In genomic region chr19:45676851-45677263, GRCh38 we compare ENCODE assay signal across 8 cellular contexts. TPM values are rescaled to one million over a fixed set of nuclear protein-coding genes. Genes with fewer than 3 reads are reported as not detected.
DNase-seq lines count a peak whose midpoint lies in the region; ATAC-seq and TF ChIP-seq lines count a peak whose summit lies in the region.
"Had no signal": no experiment of that assay in that cellular context is flagged by ENCODE, and none has a peak within 500 bp of the region (broad histone marks: within the 10 kb centered on the region; RNA-seq: fewer than 3 reads in every experiment).

No MANE protein-coding gene starts in this region.

- H2BK20ac ChIP-seq in H9 (ENCODE audit: low read depth, low read length, poor library complexity, severe bottlenecking): no peak overlapping the region

- H3K9me3 Mint-ChIP-seq in H9: no peaks in the 10 kb centered on the region

- peak overlapping the region; percentile 67 to 87 for H3K4me3 Mint-ChIP-seq in H9

- no peak overlapping the region for H3K23ac ChIP-seq in H9 (ENCODE audit: insufficient read length, low read depth, low read length)

- H3K56ac ChIP-seq in H9 (ENCODE audit: insufficient read length, low read depth, low read length): no peak overlapping the region

- H2AK5ac ChIP-seq in H9 (ENCODE audit: insufficient read length, low read length): no peak overlapping the region

- H3K36me3 Mint-ChIP-seq in H9 (ENCODE audit: insufficient read depth in 1 of 3, low read depth in 3 of 3): no peaks in the 10 kb centered on the region; a peak in 1 of 7 replicates

- peak overlapping the region; percentile 44; the same call in 1 of the 2 replicates for H3K14ac ChIP-seq in H9 (ENCODE audit: insufficient read depth, low read length)

- TF ChIP-seq CTCF in H9 (conservative IDR thresholded peaks at IDR 0.05) (no peak), epithelial cell of proximal tubule (conservative IDR thresholded peaks at IDR 0.05; ENCODE audit: low read depth, low read length) (no peak), prostate gland (IDR thresholded peaks at IDR 0.05) (no peak)

- peak overlapping the region; percentile 70 for H3K4me2 ChIP-seq in H9 (ENCODE audit: insufficient read depth, insufficient read length, low read length)

- H2BK12ac ChIP-seq in H9 (ENCODE audit: insufficient read length, low read depth, low read length): no peak overlapping the region

- H2AFZ ChIP-seq in H9 (ENCODE audit: low read length): no peak overlapping the region

- no peak overlapping the region for H3K4ac ChIP-seq in H9 (ENCODE audit: low read depth, low read length)

- no peaks in the 10 kb centered on the region for H4K20me1 ChIP-seq in H9 (ENCODE audit: control insufficient read depth, insufficient read depth, insufficient read length)

- H4K5ac ChIP-seq in H9 (ENCODE audit: insufficient read length, low read depth, low read length): no peak overlapping the region

- no peaks in the 10 kb centered on the region for H3K79me2 ChIP-seq in H9 (ENCODE audit: insufficient read depth, low read length)

- intact Hi-C loops in prostate gland (cut with DNase I): no loop called here

- no peaks in the 10 kb centered on the region for H3K79me1 ChIP-seq in H9 (ENCODE audit: insufficient read depth, low read depth, low read length, poor library complexity, severe bottlenecking)

- no peak for DNase-seq in H9
- peak; percentile 34 for DNase-seq in activated CD4-positive, alpha-beta T cell treated with anti-CD3 and anti-CD28 coated beads for 1 hour
- DNase-seq in epithelial cell of proximal tubule (ENCODE audit: low read depth): no peak
- no peak for DNase-seq in prostate gland (ENCODE audit: low spot score)
- DNase-seq in SHP77 treated with DMSO at 0.1 percent for 48 hours (lab: John Stamatoyannopoulos, UW): no peak
- DNase-seq in NCI-H2107 treated with DMSO at 0.1 percent for 48 hours (lab: John Stamatoyannopoulos, UW; ENCODE audit: unreplicated experiment): no peak

- no peaks in the 10 kb centered on the region for H3K4me1 ChIP-seq in H9 (ENCODE audit: insufficient read depth, low read length)
- H3K4me1 ChIP-seq in prostate gland (replicated peaks): peaks cover 3% of the 10 kb centered on the region

- H3K18ac ChIP-seq in H9 (ENCODE audit: insufficient read length, low read depth, low read length): peak overlapping the region; percentile 88

- no peak overlapping the region for H2BK5ac ChIP-seq in H9 (ENCODE audit: insufficient read length, low read length)

- TF ChIP-seq POLR2A in prostate gland (IDR thresholded peaks at IDR 0.05): no peak

- peak overlapping the region; percentile 36 for H3K9ac ChIP-seq in H9 (ENCODE audit: extremely low read depth, insufficient read length, low read length)

- H3K27me3 Mint-ChIP-seq in H9 (ENCODE audit: low read depth): peaks cover 63% of the 10 kb centered on the region

- H2BK15ac ChIP-seq in H9 (ENCODE audit: low read depth, low read length): no peak overlapping the region

- H3K23me2 ChIP-seq in H9 (ENCODE audit: insufficient read length, low read depth, low read length, poor library complexity, severe bottlenecking): peaks cover 11% of the 10 kb centered on the region

- no peaks in the 10 kb centered on the region for H3K9me3 ChIP-seq in H9 (ENCODE audit: control insufficient read depth, low read depth, low read length)
- no peaks in the 10 kb centered on the region for H3K9me3 ChIP-seq in prostate gland
- H3K9me3 ChIP-seq: SJSA1 had no signal

- no peaks in the 10 kb centered on the region for H3K36me3 ChIP-seq in prostate gland
- H3K36me3 ChIP-seq: SJSA1 had no signal

- no peaks in the 10 kb centered on the region for H3K27me3 ChIP-seq in H9 (ENCODE audit: insufficient read depth, low read length)
- no peaks in the 10 kb centered on the region for H3K27me3 ChIP-seq in prostate gland (replicated peaks; ENCODE audit: insufficient read depth)
- H3K27me3 ChIP-seq: SJSA1 had no signal

- peak overlapping the region; percentile 56 for H3K4me3 ChIP-seq in epithelial cell of proximal tubule (ENCODE audit: low read depth, low read length)
- H3K4me3 ChIP-seq in prostate gland: peak overlapping the region; percentile 29 to 30
- H3K4me3 ChIP-seq: SJSA1 had no signal

- no peak overlapping the region for H3K27ac Mint-ChIP-seq in H9

- no peak overlapping the region for H3T11ph ChIP-seq in H9 (ENCODE audit: low read length)

- no peak overlapping the region for H4K91ac ChIP-seq in H9 (ENCODE audit: insufficient read length, low read depth, low read length)

- ATAC-seq in GM18873 (IDR thresholded peaks at IDR 0.05; ENCODE audit: low FRiP score, unreplicated experiment): no peak

- H4K8ac ChIP-seq in H9 (replicated peaks; ENCODE audit: insufficient read length, low read depth, low read length): no peak overlapping the region

- H2BK120ac ChIP-seq in H9 (ENCODE audit: low read depth, low read length, poor library complexity, severe bottlenecking): no peak overlapping the region

- H3K4me1 Mint-ChIP-seq in H9: peaks cover 6 to 20% of the 10 kb centered on the region in 2 experiments

- H3K27ac ChIP-seq in H9 (ENCODE audit: insufficient read length, low read depth, low read length): no peak overlapping the region
- peak overlapping the region in 1 of 2 donors; percentile 33 for H3K27ac ChIP-seq in prostate gland
- H3K27ac ChIP-seq: SJSA1 had no signal

- no CpG with 5 or more reads among the region's 28 CpGs for WGBS in H9 (ENCODE audit: extremely low coverage, insufficient read length, low lambda C conversion rate)
- WGBS in prostate gland: 9% methylated on average over 24 of the region's 28 CpGs

RNA-seq across cellular contexts. Expression of gene GIPR, which starts 8.8 kb away (rescaled TPM):
- total RNA-seq in H9 (2021): 0.55 and 0.61 TPM in 2 replicates
- 0.22 and 0.86 TPM in 2 replicates for total RNA-seq in epithelial cell of proximal tubule
- 1 to 10 TPM; 2.6 to 4.9 TPM for total RNA-seq in prostate gland

RNA-seq across cellular contexts. Expression of gene SNRPD2, which starts 14.9 kb away (rescaled TPM):
- 793 and 808 TPM in 2 replicates for total RNA-seq in H9 (2021)
- 331 and 431 TPM in 2 replicates for total RNA-seq in epithelial cell of proximal tubule
- 100 to 1,000 TPM; 132 to 240 TPM for total RNA-seq in prostate gland

RNA-seq across cellular contexts. Expression of gene QPCTL, which starts 15.6 kb away (rescaled TPM):
- total RNA-seq in H9 (2021) (13.7 and 14.1 TPM in 2 replicates), epithelial cell of proximal tubule (19.3 and 25.2 TPM in 2 replicates), prostate gland (10 to 100 TPM in 1 of 2 donors, 1 to 10 TPM in 1; 5.2 to 18.4 TPM)

RNA-seq across cellular contexts. Expression of gene EML2, which starts 37.7 kb away (rescaled TPM):
- total RNA-seq in H9 (2021) (19.1 and 22.6 TPM in 2 replicates), epithelial cell of proximal tubule (17.7 and 33.6 TPM in 2 replicates), prostate gland (10 to 100 TPM; 47.3 to 55.6 TPM)

RNA-seq across cellular contexts. Expression of gene FBXO46, which starts 53.8 kb away (rescaled TPM):
- total RNA-seq in H9 (2021) (43.6 and 43.9 TPM in 2 replicates), epithelial cell of proximal tubule (6.6 and 11.5 TPM in 2 replicates), prostate gland (10 to 100 TPM; 21.8 to 26.7 TPM)
